ENCODE assay signal across 1 cellular context in the genomic region with DNA sequence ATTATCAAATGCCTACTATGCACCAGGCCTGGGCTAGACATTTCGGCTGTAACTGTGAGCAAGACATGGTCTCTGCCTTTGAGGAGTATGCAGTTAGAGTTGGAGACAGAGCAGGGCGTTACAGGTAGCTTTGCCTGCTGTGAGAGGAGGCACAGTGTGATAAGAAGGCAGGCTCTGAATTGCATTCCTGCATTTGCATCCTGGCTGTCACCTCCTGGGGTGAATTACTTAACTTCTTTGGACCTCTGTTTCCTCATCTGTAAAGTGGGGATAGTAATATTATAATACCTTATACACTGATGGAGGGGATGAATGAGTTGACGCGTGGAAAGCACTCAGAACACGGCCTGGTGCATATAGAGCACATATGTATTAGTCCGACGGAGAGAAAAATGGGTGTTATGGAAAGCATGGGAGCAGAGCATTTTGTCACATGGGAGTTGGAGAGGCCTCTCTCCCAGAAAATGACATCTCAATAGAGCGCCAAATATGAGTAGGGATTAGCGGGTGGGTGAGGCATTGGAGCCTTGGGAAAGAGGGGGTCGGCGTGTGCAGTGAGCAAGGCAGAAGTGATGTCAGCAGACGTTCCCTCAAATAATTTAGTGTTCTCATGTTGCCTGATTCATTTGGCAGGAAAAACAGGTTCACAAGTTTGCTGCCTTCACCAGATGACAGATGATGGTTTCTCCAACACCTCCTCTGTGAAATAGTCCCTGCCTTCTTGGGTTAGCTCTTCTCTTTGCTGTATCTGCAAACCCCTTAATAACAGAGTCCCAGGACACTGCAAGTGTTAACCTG.
TF ChIP-seq lines count a peak whose summit lies in the region.

No MANE protein-coding gene starts in this region.

TF ChIP-seq in IMR-90, 13 proteins besides CTCF, POLR2A, EP300 and RAD21 (continued from another document):
- TF ChIP-seq, protein P1, sequence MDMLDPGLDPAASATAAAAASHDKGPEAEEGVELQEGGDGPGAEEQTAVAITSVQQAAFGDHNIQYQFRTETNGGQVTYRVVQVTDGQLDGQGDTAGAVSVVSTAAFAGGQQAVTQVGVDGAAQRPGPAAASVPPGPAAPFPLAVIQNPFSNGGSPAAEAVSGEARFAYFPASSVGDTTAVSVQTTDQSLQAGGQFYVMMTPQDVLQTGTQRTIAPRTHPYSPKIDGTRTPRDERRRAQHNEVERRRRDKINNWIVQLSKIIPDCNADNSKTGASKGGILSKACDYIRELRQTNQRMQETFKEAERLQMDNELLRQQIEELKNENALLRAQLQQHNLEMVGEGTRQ (IDR thresholded peaks at IDR 0.05; ENCODE audit: low read depth, low read length): no peak
- TF ChIP-seq SMC3 (IDR thresholded peaks at IDR 0.05; ENCODE audit: low read depth, low read length): no peak
- no peak for TF ChIP-seq MAFK (IDR thresholded peaks at IDR 0.05; ENCODE audit: low read depth, low read length)
- TF ChIP-seq FOS (IDR thresholded peaks at IDR 0.05; ENCODE audit: low read depth, low read length): no peak
- TF ChIP-seq NFE2L2 (IDR thresholded peaks at IDR 0.05; ENCODE audit: low read depth, low read length): no peak
- no peak for TF ChIP-seq BHLHE40 (IDR thresholded peaks at IDR 0.05; ENCODE audit: low read depth, low read length)
- TF ChIP-seq, protein P2, sequence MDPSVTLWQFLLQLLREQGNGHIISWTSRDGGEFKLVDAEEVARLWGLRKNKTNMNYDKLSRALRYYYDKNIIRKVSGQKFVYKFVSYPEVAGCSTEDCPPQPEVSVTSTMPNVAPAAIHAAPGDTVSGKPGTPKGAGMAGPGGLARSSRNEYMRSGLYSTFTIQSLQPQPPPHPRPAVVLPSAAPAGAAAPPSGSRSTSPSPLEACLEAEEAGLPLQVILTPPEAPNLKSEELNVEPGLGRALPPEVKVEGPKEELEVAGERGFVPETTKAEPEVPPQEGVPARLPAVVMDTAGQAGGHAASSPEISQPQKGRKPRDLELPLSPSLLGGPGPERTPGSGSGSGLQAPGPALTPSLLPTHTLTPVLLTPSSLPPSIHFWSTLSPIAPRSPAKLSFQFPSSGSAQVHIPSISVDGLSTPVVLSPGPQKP (IDR thresholded peaks at IDR 0.05; ENCODE audit: borderline replicate concordance, low read depth, low read length): no peak
- TF ChIP-seq RFX5 (IDR thresholded peaks at IDR 0.05; ENCODE audit: low read depth, low read length): no peak
- TF ChIP-seq MAZ (IDR thresholded peaks at IDR 0.05; ENCODE audit: borderline replicate concordance, low read depth, low read length): no peak
- no peak for TF ChIP-seq CEBPB (IDR thresholded peaks at IDR 0.05; ENCODE audit: low read depth, low read length)
